Comparison of ENCODE assay signal across 10 cellular contexts in the genomic region with DNA sequence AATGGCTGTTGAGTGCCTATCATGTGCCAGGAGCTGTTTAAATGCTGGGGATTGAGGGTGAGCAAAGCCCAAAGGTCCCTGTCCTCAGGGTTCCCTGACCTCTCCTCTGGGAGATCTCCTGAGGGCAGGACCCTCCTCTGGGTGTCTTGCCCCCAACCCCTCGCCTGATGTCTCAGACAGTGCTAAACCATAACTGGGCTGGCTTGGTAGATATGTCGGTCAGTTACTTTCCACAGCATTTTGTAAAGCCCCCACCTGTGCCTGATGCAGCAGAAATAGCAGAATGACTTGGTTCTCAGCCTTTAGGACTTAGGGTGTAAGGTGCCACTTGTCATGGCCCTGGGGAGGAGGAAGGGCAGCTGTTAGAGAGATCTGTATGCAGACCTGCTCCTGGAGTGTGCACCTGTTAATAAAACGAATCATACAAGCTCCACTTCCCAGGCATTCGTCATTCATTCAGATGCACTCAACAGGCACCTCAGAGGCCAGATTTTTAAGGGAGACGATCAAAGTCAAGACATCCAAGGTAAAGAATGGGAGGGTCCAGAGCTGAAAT.
DNase-seq lines count a peak whose midpoint lies in the region; ATAC-seq, FAIRE-seq and TF ChIP-seq lines count a peak whose summit lies in the region.
"Had no signal": no experiment of that assay in that cellular context is flagged by ENCODE, and none has a peak within 500 bp of the region (broad histone marks: within the 10 kb centered on the region; RNA-seq: fewer than 3 reads in every experiment).

No MANE protein-coding gene starts in this region.

- peak overlapping the region; percentile 91 for H3K4me2 ChIP-seq in Loucy (ENCODE audit: low read depth, low read length, poor library complexity, severe bottlenecking)

- no peak for TF ChIP-seq EP300 in sigmoid colon (IDR thresholded peaks at IDR 0.05)

- no peaks in the 10 kb centered on the region for H3K9me2 ChIP-seq in Loucy (replicated peaks; ENCODE audit: low read depth, low read length)

- peak; percentile 2 for ATAC-seq in GM19035 (IDR thresholded peaks at IDR 0.05; ENCODE audit: unreplicated experiment)

- TF ChIP-seq CTCF in Loucy (conservative IDR thresholded peaks at IDR 0.05; ENCODE audit: low read length): no peak
- no peak for TF ChIP-seq CTCF in sigmoid colon (IDR thresholded peaks at IDR 0.05)

- H3K4me3 ChIP-seq in Loucy (ENCODE audit: low read length, poor library complexity, severe bottlenecking): peak overlapping the region; percentile 18
- no peak overlapping the region for H3K4me3 ChIP-seq in ectodermal cell (ENCODE audit: insufficient read depth, low read depth, low read length)
- H3K4me3 ChIP-seq in sigmoid colon: no peak overlapping the region
- H3K4me3 ChIP-seq: dorsolateral prefrontal cortex, lung had no signal

- H3F3A ChIP-seq in Loucy (ENCODE audit: low read depth): peaks cover 3% of the 10 kb centered on the region

- H3K27ac ChIP-seq in ectodermal cell (ENCODE audit: insufficient read depth, low read depth, low read length, poor library complexity, severe bottlenecking) (peak overlapping the region; percentile 94), sigmoid colon (peak overlapping the region; percentile 91 to 97 (median 95))

- intact Hi-C loops in sigmoid colon (cut with DNase I): no loop called here

- no peaks in the 10 kb centered on the region for H3K79me2 ChIP-seq in Loucy (ENCODE audit: insufficient read depth, low read length)

- TF ChIP-seq POLR2A in sigmoid colon (IDR thresholded peaks at IDR 0.05): no peak

- no peak for DNase-seq in sigmoid colon
- DNase-seq in RCC 7860 (ENCODE audit: low spot score): no peak
- DNase-seq in NCI-H2196 (lab: John Stamatoyannopoulos, UW; ENCODE audit: unreplicated experiment): no peak
- no peak for DNase-seq in NCI-H345 treated with DMSO at 0.1 percent for 48 hours (lab: John Stamatoyannopoulos, UW; ENCODE audit: unreplicated experiment)
- no peak for DNase-seq in AG08396 (ENCODE audit: low spot score)

- no peaks in the 10 kb centered on the region for H3K27me3 ChIP-seq in Loucy (ENCODE audit: insufficient read depth, low read length, poor library complexity, severe bottlenecking)
- H3K27me3 ChIP-seq in ectodermal cell (ENCODE audit: control insufficient read depth, insufficient read depth, low read length, poor library complexity, severe bottlenecking): no peaks in the 10 kb centered on the region
- no peaks in the 10 kb centered on the region for H3K27me3 ChIP-seq in sigmoid colon
- H3K27me3 ChIP-seq: dorsolateral prefrontal cortex had no signal

- H3K4me1 ChIP-seq in Loucy (ENCODE audit: insufficient read depth, low read length, poor library complexity, severe bottlenecking) (peaks cover 23% of the 10 kb centered on the region), ectodermal cell (ENCODE audit: control insufficient read depth, insufficient read depth, low read length) (peaks cover 62% of the 10 kb centered on the region), sigmoid colon (peaks cover 0 to 84% (median 65%) of the 10 kb centered on the region in 4 donors)

- WGBS in ectodermal cell, 2 experiments: 84 to 85% methylated on average over 5 of the region's 5 CpGs
- WGBS in sigmoid colon, 2 donors: 76 to 85% methylated on average over 5 of the region's 5 CpGs

- H3K9ac ChIP-seq in Loucy (ENCODE audit: low read depth, low read length, poor library complexity, severe bottlenecking): peak overlapping the region; percentile 42

- H3K36me3 ChIP-seq in Loucy (ENCODE audit: insufficient read depth, low read length) (no peaks in the 10 kb centered on the region), ectodermal cell (ENCODE audit: control insufficient read depth, insufficient read depth, low read length) (peaks cover 3% of the 10 kb centered on the region), sigmoid colon (no peaks in the 10 kb centered on the region)

- FAIRE-seq in RCC 7860 (lab: Jason Lieb, UNC): no peak

- no peak overlapping the region for H2AFZ ChIP-seq in Loucy (ENCODE audit: low read length)

- no peaks in the 10 kb centered on the region for H4K20me1 ChIP-seq in Loucy (ENCODE audit: insufficient read depth, low read length, poor library complexity, severe bottlenecking)

- H3K9me3 ChIP-seq in Loucy (ENCODE audit: insufficient read depth, low read depth, low read length) (no peaks in the 10 kb centered on the region), ectodermal cell (ENCODE audit: control insufficient read depth, low read length) (no peaks in the 10 kb centered on the region), sigmoid colon (no peaks in the 10 kb centered on the region)
